ENCODE assay signal across 8 cellular contexts in genomic region chr6:43771210-43771857, GRCh38. TPM values are rescaled to one million over a fixed set of nuclear protein-coding genes. Genes with fewer than 3 reads are reported as not detected.
A peak's percentile ranks its signal among the peaks of the same experiment; 100 is the strongest.
DNase-seq lines count a peak whose midpoint lies in the region; ATAC-seq and TF ChIP-seq lines count a peak whose summit lies in the region.

No MANE protein-coding gene starts in this region.

- H3K9me3 ChIP-seq in SJSA1 (replicated peaks), result no peaks in the 10 kb centered on the region
- no peaks in the 10 kb centered on the region for H3K9me3 ChIP-seq in trophoblast cell (ENCODE audit: insufficient read depth, low read depth, low read length)
- no peaks in the 10 kb centered on the region for H3K9me3 ChIP-seq in vagina

- H3K27ac ChIP-seq in SJSA1 (peak overlapping the region; percentile 15; the same call in 1 of the 2 replicates), trophoblast cell (ENCODE audit: low read depth, low read length) (peak overlapping the region; percentile 38), vagina (peak overlapping the region; percentile 89)

- peaks cover 60% of the 10 kb centered on the region for H3K36me3 ChIP-seq in SJSA1
- H3K36me3 ChIP-seq in trophoblast cell (ENCODE audit: control insufficient read depth in 1 of 2, insufficient read depth in 2 of 2, low read length in 2 of 2), result no peaks in the 10 kb centered on the region
- no peaks in the 10 kb centered on the region for H3K36me3 ChIP-seq in vagina

- WGBS in trophoblast cell (ENCODE audit: extremely low coverage, insufficient coverage, insufficient read length), result no CpG with 5 or more reads among the region's 66 CpGs

- H4K8ac ChIP-seq in trophoblast cell (ENCODE audit: low read depth, low read length), result peak overlapping the region; percentile 27

- peak overlapping the region; percentile 98 for H3K4me2 ChIP-seq in trophoblast cell (ENCODE audit: low read length)

- H3K9me3 Mint-ChIP-seq in activated naive CD8-positive, alpha-beta T cell treated with anti-CD3 and anti-CD28 coated beads for 36 hours, result no peaks in the 10 kb centered on the region

- H3K27me3 Mint-ChIP-seq in activated naive CD8-positive, alpha-beta T cell treated with anti-CD3 and anti-CD28 coated beads for 36 hours, result peaks cover 15% of the 10 kb centered on the region

- ATAC-seq in HG02642 (IDR thresholded peaks at IDR 0.05; ENCODE audit: poor library complexity, unreplicated experiment) (peak; percentile 28), HG03039 (IDR thresholded peaks at IDR 0.05; ENCODE audit: unreplicated experiment) (no peak)

- peak overlapping the region; percentile 84 for H3K4me3 ChIP-seq in SJSA1
- H3K4me3 ChIP-seq in trophoblast cell (ENCODE audit: low read depth, low read length), result peak overlapping the region; percentile 82
- peak overlapping the region; percentile 66 to 77 for H3K4me3 ChIP-seq in vagina

- peak overlapping the region; percentile 74 for H3K27ac Mint-ChIP-seq in activated naive CD8-positive, alpha-beta T cell treated with anti-CD3 and anti-CD28 coated beads for 36 hours

- H3K4ac ChIP-seq in trophoblast cell (ENCODE audit: low read depth, low read length), result peak overlapping the region; percentile 53

- TF ChIP-seq CTCF in vagina (IDR thresholded peaks at IDR 0.05), result no peak

- peak; percentile 19 for DNase-seq in COR-L47 (lab: John Stamatoyannopoulos, UW)
- peak; percentile 57 for DNase-seq in SJSA1 (ENCODE audit: low read depth in 1 of 2, low spot score in 2 of 2)
- DNase-seq in activated naive CD8-positive, alpha-beta T cell treated with anti-CD3 and anti-CD28 coated beads for 36 hours, result peak; percentile 79
- DNase-seq in cardiac septum (ENCODE audit: low spot score), result peak; percentile 81
- DNase-seq in trophoblast cell, result peak; percentile 41 to 53
- no peak for DNase-seq in vagina (ENCODE audit: extremely low spot score in 2 of 2)

- H3K9ac ChIP-seq in trophoblast cell (ENCODE audit: low read length), result peak overlapping the region; percentile 79

- H4K12ac ChIP-seq in trophoblast cell (ENCODE audit: low read depth, low read length), result peak overlapping the region; percentile 51

- peak overlapping the region; percentile 41 for H2BK12ac ChIP-seq in trophoblast cell (ENCODE audit: low read length)

- H4K91ac ChIP-seq in trophoblast cell (ENCODE audit: low read depth, low read length), result peak overlapping the region; percentile 71

- H2BK5ac ChIP-seq in trophoblast cell (ENCODE audit: low read depth, low read length, poor library complexity), result peak overlapping the region; percentile 25

- H2BK120ac ChIP-seq in trophoblast cell (ENCODE audit: insufficient read depth, low read length, poor library complexity), result peak overlapping the region; percentile 65

- H3K27me3 ChIP-seq in SJSA1 (replicated peaks) (no peaks in the 10 kb centered on the region; the same call in 1 of the 2 replicates), trophoblast cell (ENCODE audit: insufficient read depth, low read length) (no peaks in the 10 kb centered on the region), vagina (no peaks in the 10 kb centered on the region)

- peaks cover 17% of the 10 kb centered on the region for H3K79me1 ChIP-seq in trophoblast cell (ENCODE audit: low read length)

- peaks cover 9% of the 10 kb centered on the region for H3K79me2 ChIP-seq in trophoblast cell (ENCODE audit: control insufficient read depth, insufficient read depth, low read length, poor library complexity)

- H3K18ac ChIP-seq in trophoblast cell (ENCODE audit: low read length), result peak overlapping the region; percentile 93

- peaks cover 28% of the 10 kb centered on the region for H3K36me3 Mint-ChIP-seq in activated naive CD8-positive, alpha-beta T cell treated with anti-CD3 and anti-CD28 coated beads for 36 hours

- intact Hi-C loops in cardiac septum (cut with DNase I), result loop anchor here (5.0 to 10.0 kb wide), 2 partner anchors 221 to 453 kb away; partner anchors contain the start of gene SLC29A1
- intact Hi-C loops in vagina (cut with DNase I), result loop anchor here (5.0 to 10.0 kb wide), 2 partner anchors 143 to 144 kb away; partner anchors contain the start of gene GTPBP2

- H2AFZ ChIP-seq in trophoblast cell (ENCODE audit: insufficient read depth, low read length, poor library complexity), result peak overlapping the region; percentile 72

- H3K4me1 Mint-ChIP-seq in activated naive CD8-positive, alpha-beta T cell treated with anti-CD3 and anti-CD28 coated beads for 36 hours, result peaks cover 34% of the 10 kb centered on the region

- H3K4me3 Mint-ChIP-seq in activated naive CD8-positive, alpha-beta T cell treated with anti-CD3 and anti-CD28 coated beads for 36 hours, result peak overlapping the region; percentile 99

- H2AK5ac ChIP-seq in trophoblast cell (ENCODE audit: low read length), result peak overlapping the region; percentile 25

- peak in 1 of 2 donors; percentile 30 for TF ChIP-seq POLR2A in vagina (IDR thresholded peaks at IDR 0.05)

- H3K23ac ChIP-seq in trophoblast cell (ENCODE audit: low read length), result no peak overlapping the region

- peaks cover 54% of the 10 kb centered on the region for H3K4me1 ChIP-seq in SJSA1 (replicated peaks)
- peaks cover 7 to 18% of the 10 kb centered on the region in 2 experiments for H3K4me1 ChIP-seq in trophoblast cell (ENCODE audit: control insufficient read depth in 1 of 2, insufficient read depth in 2 of 2, low read length in 2 of 2)
- H3K4me1 ChIP-seq in vagina, result peaks cover 50% of the 10 kb centered on the region

- H3K14ac ChIP-seq in trophoblast cell (ENCODE audit: low read length), result peak overlapping the region; percentile 89

RNA-seq across cellular contexts. Expression of gene VEGFA, which starts 1.3 kb away (rescaled TPM):
- 61.0 and 80.2 TPM in 2 replicates for total RNA-seq in SJSA1 (2014; rRNA removed; shearing (Covaris generic))
- total RNA-seq in activated naive CD8-positive, alpha-beta T cell treated with anti-CD3 and anti-CD28 coated beads for 36 hours, result 10 to 100 TPM; 51.9 to 54.7 TPM
- 233 TPM for total RNA-seq in cardiac septum
- 111 and 117 TPM in 2 replicates for polyA plus RNA-seq in trophoblast cell (2013)
- total RNA-seq in vagina, result 194 TPM

Comparison
In these comparisons a context has a peak if more than half of its experiments do, and no peak if none do; other contexts are left out.
1. DNase-seq: peak in COR-L47 (single experiment), SJSA1 (2 of 2), activated naive CD8-positive, alpha-beta T cell treated with anti-CD3 and anti-CD28 coated beads for 36 hours (single experiment), cardiac septum (single experiment) and trophoblast cell (2 of 2); none in vagina (0 of 2).
2. H3K27ac ChIP-seq: peak in every context shown above with its lines; median percentile 89 in vagina; 38 in trophoblast cell; 15 in SJSA1.
3. Peak in every context shown above with its lines, with median percentiles within 50 percentile points of each other: H3K4me3 ChIP-seq.